In the genomic region with DNA sequence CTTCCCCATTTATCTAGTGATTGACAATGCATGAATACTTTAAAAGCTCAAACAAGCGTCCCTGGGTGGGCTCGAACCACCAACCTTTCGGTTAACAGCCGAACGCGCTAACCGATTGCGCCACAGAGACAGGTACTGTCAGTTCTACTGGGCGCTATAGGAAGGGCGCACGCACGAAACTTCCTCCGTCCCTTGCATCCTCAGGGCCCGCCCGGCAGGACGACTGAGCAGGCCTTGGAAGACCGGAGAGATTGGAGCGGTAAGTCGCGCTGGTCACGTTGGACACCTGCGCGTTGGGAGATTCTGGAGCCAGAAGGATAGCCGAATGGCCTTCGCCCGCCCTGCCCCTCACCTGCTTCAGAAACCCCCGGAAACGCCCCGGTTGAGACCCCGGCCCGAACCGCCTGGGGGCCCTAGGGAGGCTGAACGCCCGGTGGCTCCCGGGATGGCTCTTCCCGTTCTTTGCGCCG, we compare ENCODE assay signal across 13 cellular contexts. TPM values are rescaled to one million over a fixed set of nuclear protein-coding genes. Genes with fewer than 3 reads are reported as not detected.
DNase-seq lines count a peak whose midpoint lies in the region; ATAC-seq and TF ChIP-seq lines count a peak whose summit lies in the region.
"Not testable (repeated sequence)": the region's sequence is repeated elsewhere in the genome, so short reads cannot be mapped to it uniquely, and the experiment has no call there.
"Had no signal": no experiment of that assay in that cellular context is flagged by ENCODE, and none has a peak within 500 bp of the region (broad histone marks: within the 10 kb centered on the region; RNA-seq: fewer than 3 reads in every experiment).

No MANE protein-coding gene starts in this region.

- not testable (repeated sequence) for H3K36me3 ChIP-seq in CD4-positive, alpha-beta memory T cell (ENCODE audit: insufficient read depth, low read length); RWPE2 (ENCODE audit: low read depth); iPS-20b (ENCODE audit: insufficient read depth, low read depth, low read length); parathyroid adenoma (ENCODE audit: control insufficient read depth, insufficient read depth, low read length)

- H3K4me3 ChIP-seq in CD4-positive, alpha-beta memory T cell (ENCODE audit: low read length in 2 of 2), result not testable (repeated sequence)
- H3K4me3 ChIP-seq in RWPE2 (ENCODE audit: severe bottlenecking) (peak overlapping the region; percentile 11), coronary artery (peak overlapping the region; percentile 51), iPS-20b (ENCODE audit: low read length) (peak overlapping the region; percentile 33; the same call in 1 of the 2 replicates), parathyroid adenoma (ENCODE audit: low read depth, low read length) (peak overlapping the region; percentile 46)

- H3K4me2 ChIP-seq in parathyroid adenoma (ENCODE audit: low read length), result not testable (repeated sequence)

- CTCF ChIA-PET in CD4-positive, alpha-beta memory T cell (lab: Charles Lee; ENCODE audit: partially characterized antibody); activated CD8-positive, alpha-beta T cell treated with anti-CD3 and anti-CD28 coated beads, Interleukin-2, amount 10 ng/mL, durations not matched to agents 7 days and 5 days (lab: Charles Lee): not testable (repeated sequence)

- ATAC-seq in RWPE2 (ENCODE audit: low read depth); activated CD8-positive, alpha-beta T cell treated with anti-CD3 and anti-CD28 coated beads, Interleukin-2, amount 10 ng/mL, durations not matched to agents 7 days and 5 days; stimulated activated naive CD8-positive, alpha-beta T cell treated with anti-CD3 and anti-CD28 coated beads, Interleukin-15, Interleukin-2, amounts not matched to agents 100 U/mL and 50 U/mL, for 24 hours: not testable (repeated sequence)

- H3K9me3 ChIP-seq in CD4-positive, alpha-beta memory T cell (ENCODE audit: control insufficient read depth in 1 of 2, low read length in 2 of 2); RWPE2 (ENCODE audit: severe bottlenecking); iPS-20b (ENCODE audit: insufficient read depth, low read depth, low read length); parathyroid adenoma (ENCODE audit: control insufficient read depth, low read length): not testable (repeated sequence)

- not testable (repeated sequence) for H3K79me2 ChIP-seq in parathyroid adenoma

- not testable (repeated sequence) for H3K9me3 Mint-ChIP-seq in CD4-positive, alpha-beta memory T cell; activated CD8-positive, alpha-beta T cell treated with anti-CD3 and anti-CD28 coated beads, Interleukin-2, amount 10 ng/mL, durations not matched to agents 7 days and 5 days (ENCODE audit: insufficient read depth); activated naive CD8-positive, alpha-beta T cell (ENCODE audit: low read depth)

- H3K27me3 Mint-ChIP-seq in CD4-positive, alpha-beta memory T cell; activated CD8-positive, alpha-beta T cell treated with anti-CD3 and anti-CD28 coated beads, Interleukin-2, amount 10 ng/mL, durations not matched to agents 7 days and 5 days (ENCODE audit: low read depth); activated naive CD8-positive, alpha-beta T cell: not testable (repeated sequence)

- intact Hi-C loops in CD4-positive, alpha-beta memory T cell (cut with micrococcal nuclease), result not testable (repeated sequence)

- not testable (repeated sequence) for H3K27me3 ChIP-seq in CD4-positive, alpha-beta memory T cell (ENCODE audit: insufficient read depth, low read length); RWPE2 (ENCODE audit: insufficient read depth, poor library complexity, severe bottlenecking); iPS-20b (ENCODE audit: insufficient read depth, low read length); parathyroid adenoma (ENCODE audit: control insufficient read depth, insufficient read depth, low read length)

- H3K36me3 Mint-ChIP-seq in CD4-positive, alpha-beta memory T cell; activated CD8-positive, alpha-beta T cell treated with anti-CD3 and anti-CD28 coated beads, Interleukin-2, amount 10 ng/mL, durations not matched to agents 7 days and 5 days (ENCODE audit: low read depth); activated naive CD8-positive, alpha-beta T cell: not testable (repeated sequence)

- POLR2A ChIA-PET in CD4-positive, alpha-beta memory T cell (lab: Charles Lee; ENCODE audit: partially characterized antibody); activated CD8-positive, alpha-beta T cell treated with anti-CD3 and anti-CD28 coated beads, Interleukin-2, amount 10 ng/mL, durations not matched to agents 7 days and 5 days (lab: Charles Lee): not testable (repeated sequence)

- H3K27ac Mint-ChIP-seq in CD4-positive, alpha-beta memory T cell, result peak overlapping the region in 5 of 7 donors; percentile 31 to 93 (median 76)
- peak overlapping the region; percentile 30 for H3K27ac Mint-ChIP-seq in activated CD8-positive, alpha-beta T cell treated with anti-CD3 and anti-CD28 coated beads, Interleukin-2, amount 10 ng/mL, durations not matched to agents 7 days and 5 days
- H3K27ac Mint-ChIP-seq in activated naive CD8-positive, alpha-beta T cell, result peak overlapping the region; percentile 86

- H3K27ac ChIP-seq in CD4-positive, alpha-beta memory T cell (ENCODE audit: low read depth, low read length); RWPE2 (ENCODE audit: poor library complexity, severe bottlenecking); coronary artery; iPS-20b (ENCODE audit: low read length): not testable (repeated sequence)
- H3K27ac ChIP-seq in parathyroid adenoma, result peak overlapping the region; percentile 59

- TF ChIP-seq CTCF in RWPE2 (IDR thresholded peaks at IDR 0.05; ENCODE audit: poor library complexity, severe bottlenecking); coronary artery (IDR thresholded peaks at IDR 0.05); parathyroid adenoma (IDR thresholded peaks at IDR 0.05): not testable (repeated sequence)

- not testable (repeated sequence) for H3K9ac ChIP-seq in iPS-20b (ENCODE audit: low read depth, low read length); parathyroid adenoma

- peak; percentile 50 to 65 (median 60) for DNase-seq in CD4-positive, alpha-beta memory T cell
- DNase-seq in RWPE2 (ENCODE audit: low spot score); activated CD8-positive, alpha-beta T cell treated with anti-CD3 and anti-CD28 coated beads, Interleukin-2, amount 10 ng/mL, durations not matched to agents 7 days and 5 days; coronary artery (ENCODE audit: low spot score): not testable (repeated sequence)
- DNase-seq in stimulated activated naive CD8-positive, alpha-beta T cell treated with anti-CD3 and anti-CD28 coated beads, Interleukin-15, Interleukin-2, amounts not matched to agents 100 U/mL and 50 U/mL, for 24 hours, result peak; percentile 29

- H2AFZ ChIP-seq in parathyroid adenoma, result peak overlapping the region; percentile 46

- H3K4me3 Mint-ChIP-seq in CD4-positive, alpha-beta memory T cell, result peak overlapping the region; percentile 70 to 87 (median 83)
- peak overlapping the region; percentile 70 for H3K4me3 Mint-ChIP-seq in activated CD8-positive, alpha-beta T cell treated with anti-CD3 and anti-CD28 coated beads, Interleukin-2, amount 10 ng/mL, durations not matched to agents 7 days and 5 days
- H3K4me3 Mint-ChIP-seq in activated naive CD8-positive, alpha-beta T cell, result peak overlapping the region; percentile 86

- H3K4me1 Mint-ChIP-seq in CD4-positive, alpha-beta memory T cell; activated CD8-positive, alpha-beta T cell treated with anti-CD3 and anti-CD28 coated beads, Interleukin-2, amount 10 ng/mL, durations not matched to agents 7 days and 5 days (ENCODE audit: low read depth); activated naive CD8-positive, alpha-beta T cell (ENCODE audit: low read depth): not testable (repeated sequence)

- not testable (repeated sequence) for H3K4me1 ChIP-seq in CD4-positive, alpha-beta memory T cell (ENCODE audit: insufficient read depth, low read length); RWPE2 (ENCODE audit: insufficient read depth, poor library complexity, severe bottlenecking); iPS-20b (ENCODE audit: insufficient read depth, low read length); parathyroid adenoma

RNA-seq across cellular contexts. Expression of gene PPIAL4F, which starts 25.2 kb away (rescaled TPM):
- not detected for total RNA-seq in CD4-positive, alpha-beta memory T cell
- not detected for polyA plus RNA-seq in CD4-positive, alpha-beta memory T cell
- total RNA-seq in activated CD8-positive, alpha-beta T cell treated with anti-CD3 and anti-CD28 coated beads, Interleukin-2, amount 10 ng/mL, durations not matched to agents 7 days and 5 days, result not detected
- total RNA-seq: body of pancreas, glomerular endothelial cell, posterior vena cava, upper lobe of right lung had no signal
- polyA plus RNA-seq: keratinocyte had no signal

Comparison
In these comparisons a context has a peak if more than half of its experiments do, and no peak if none do; other contexts are left out.
1. H3K27ac Mint-ChIP-seq: peak in every context shown above with its lines; median percentile 86 in activated naive CD8-positive, alpha-beta T cell; 76 in CD4-positive, alpha-beta memory T cell; 30 in activated CD8-positive, alpha-beta T cell treated with anti-CD3 and anti-CD28 coated beads, Interleukin-2, amount 10 ng/mL, durations not matched to agents 7 days and 5 days.